ENCODE assay signal across 25 cellular contexts in genomic region chr3:193498195-193498594, GRCh38. TPM values are rescaled to one million over a fixed set of nuclear protein-coding genes. Genes with fewer than 3 reads are reported as not detected.
"Had no signal": no experiment of that assay in that cellular context is flagged by ENCODE, and none has a peak within 500 bp of the region (broad histone marks: within the 10 kb centered on the region; RNA-seq: fewer than 3 reads in every experiment).

No MANE protein-coding gene starts in this region.

- H3K4me3 Mint-ChIP-seq: activated naive CD4-positive, alpha-beta T cell treated with anti-CD3 and anti-CD28 coated beads for 36 hours; activated naive CD8-positive, alpha-beta T cell treated with anti-CD3 and anti-CD28 coated beads, Interleukin-2, amount 10 ng/mL, durations not matched to agents 7 days and 5 days; central memory CD8-positive, alpha-beta T cell; effector memory CD8-positive, alpha-beta T cell; memory B cell; nephron progenitor cell; type B pancreatic cell had no signal

- H3K9me3 ChIP-seq: breast epithelium, esophagus squamous epithelium, gastrocnemius medialis, pancreas, psoas muscle, spleen, testis had no signal

- H3K4me1 ChIP-seq: breast epithelium, right atrium auricular region, spleen, testis had no signal

- H3K27ac ChIP-seq: breast epithelium, gastrocnemius medialis, pancreas, psoas muscle, right atrium auricular region, spleen, testis had no signal

- H3K36me3 ChIP-seq: breast epithelium, esophagus squamous epithelium, gastrocnemius medialis, pancreas, right atrium auricular region, spleen had no signal

- H3K27me3 ChIP-seq: breast epithelium, esophagus squamous epithelium, gastrocnemius medialis, pancreas, right atrium auricular region, spleen, testis had no signal

- H3K4me1 Mint-ChIP-seq: activated naive CD8-positive, alpha-beta T cell treated with anti-CD3 and anti-CD28 coated beads, Interleukin-2, amount 10 ng/mL, durations not matched to agents 7 days and 5 days; central memory CD8-positive, alpha-beta T cell; memory B cell; nephron progenitor cell had no signal

- H3K27ac Mint-ChIP-seq: activated naive CD4-positive, alpha-beta T cell treated with anti-CD3 and anti-CD28 coated beads for 36 hours; activated naive CD8-positive, alpha-beta T cell treated with anti-CD3 and anti-CD28 coated beads, Interleukin-2, amount 10 ng/mL, durations not matched to agents 7 days and 5 days; effector memory CD8-positive, alpha-beta T cell; memory B cell; nephron progenitor cell; type B pancreatic cell had no signal

- H3K4me3 ChIP-seq: breast epithelium, esophagus squamous epithelium, gastrocnemius medialis, pancreas, psoas muscle, right atrium auricular region, spleen, testis had no signal

- ATAC-seq: effector memory CD8-positive, alpha-beta T cell; gastrocnemius medialis; pancreas; psoas muscle had no signal

- H3K27me3 Mint-ChIP-seq: activated naive CD8-positive, alpha-beta T cell treated with anti-CD3 and anti-CD28 coated beads, Interleukin-2, amount 10 ng/mL, durations not matched to agents 7 days and 5 days; central memory CD8-positive, alpha-beta T cell; effector memory CD8-positive, alpha-beta T cell; type B pancreatic cell had no signal

- DNase-seq: activated CD4-positive, alpha-beta T cell treated with anti-CD3 and anti-CD28 coated beads for 4 hours; activated CD4-positive, alpha-beta T cell treated with anti-CD3 and anti-CD28 coated beads, Interleukin-2, amount 50 U/mL, for 48 hours; activated CD4-positive, CD25-positive, alpha-beta regulatory T cell; activated effector memory CD4-positive, alpha-beta T cell treated with Interleukin-2 at 50 U/mL for 16 hours; activated naive CD4-positive, alpha-beta T cell treated with anti-CD3 and anti-CD28 coated beads for 36 hours; activated naive CD8-positive, alpha-beta T cell treated with anti-CD3 and anti-CD28 coated beads, Interleukin-2, amount 10 ng/mL, durations not matched to agents 7 days and 5 days; activated T-cell treated with anti-CD3 and anti-CD28 coated beads, Interleukin-2, amount 50 U/mL, for 48 hours; amniotic stem cell; effector memory CD8-positive, alpha-beta T cell; esophagus squamous epithelium; gastrocnemius medialis; hippocampal formation; nephron progenitor cell; pancreas; psoas muscle; spleen; stimulated activated CD4-positive, alpha-beta T cell treated with anti-CD3 and anti-CD28 coated beads, Interleukin-4, amount 100 ng/mL, for 1 hour; stimulated activated naive CD4-positive, alpha-beta T cell; testis had no signal

- H3K9me3 Mint-ChIP-seq: activated naive CD4-positive, alpha-beta T cell treated with anti-CD3 and anti-CD28 coated beads for 36 hours; activated naive CD8-positive, alpha-beta T cell treated with anti-CD3 and anti-CD28 coated beads, Interleukin-2, amount 10 ng/mL, durations not matched to agents 7 days and 5 days; central memory CD8-positive, alpha-beta T cell; effector memory CD8-positive, alpha-beta T cell; memory B cell; nephron progenitor cell; type B pancreatic cell had no signal

- H3K36me3 Mint-ChIP-seq: activated naive CD8-positive, alpha-beta T cell treated with anti-CD3 and anti-CD28 coated beads, Interleukin-2, amount 10 ng/mL, durations not matched to agents 7 days and 5 days; memory B cell; type B pancreatic cell had no signal

RNA-seq across cellular contexts. Expression of gene ATP13A4, which starts 56.5 kb away (rescaled TPM):
- total RNA-seq: dermis microvascular lymphatic vessel endothelial cell, right atrium auricular region had no signal
